Comparison of ENCODE assay signal across 13 cellular contexts in the genomic region with DNA sequence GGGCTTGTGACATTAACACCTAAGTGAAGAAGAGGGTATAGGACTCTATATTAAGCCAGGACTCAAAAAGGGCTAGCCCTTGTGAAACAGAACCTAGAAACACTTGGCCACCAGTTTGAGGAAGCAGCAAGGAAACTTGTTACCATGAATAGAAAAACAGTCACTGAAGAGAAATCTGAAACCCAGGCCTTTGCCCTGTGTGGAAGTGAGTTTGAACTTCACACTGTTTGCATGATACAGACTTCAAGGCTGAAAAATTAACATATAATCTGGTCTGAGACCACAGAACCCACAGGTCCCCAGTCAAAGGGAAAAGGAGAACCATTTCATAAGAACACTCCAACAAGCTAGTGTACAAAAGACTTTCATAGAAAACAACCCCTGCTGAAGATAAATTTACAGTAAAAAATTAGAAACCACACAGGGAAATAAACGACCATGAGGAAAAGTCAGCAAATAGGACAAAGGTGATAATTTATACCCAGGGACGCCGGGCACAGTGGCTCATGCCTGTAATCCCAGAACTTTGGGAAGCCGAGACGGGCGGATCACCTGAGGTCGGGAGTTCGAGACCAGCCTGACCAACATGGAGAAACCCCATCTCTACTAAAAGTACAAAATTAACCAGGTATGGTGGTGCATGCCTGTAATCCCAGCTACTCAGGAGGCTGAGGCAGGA.
DNase-seq lines count a peak whose midpoint lies in the region; ATAC-seq and TF ChIP-seq lines count a peak whose summit lies in the region.
"Had no signal": no experiment of that assay in that cellular context is flagged by ENCODE, and none has a peak within 500 bp of the region (broad histone marks: within the 10 kb centered on the region; RNA-seq: fewer than 3 reads in every experiment).

No MANE protein-coding gene starts in this region.

- no peak overlapping the region for H2AFZ ChIP-seq in mammary epithelial cell (ENCODE audit: low read depth, low read length)
- H2AFZ ChIP-seq: neural progenitor cell had no signal

- intact Hi-C loops in mammary epithelial cell (cut with micrococcal nuclease): no loop called here
- intact Hi-C loops in transverse colon (cut with DNase I; ENCODE audit: low total_unique reads): no loop called here

- no peaks in the 10 kb centered on the region for H3K36me3 ChIP-seq in mammary epithelial cell (ENCODE audit: insufficient read depth, low read length)
- H3K36me3 ChIP-seq in transverse colon: no peaks in the 10 kb centered on the region
- H3K36me3 ChIP-seq: neural progenitor cell had no signal

- H3K4me1 ChIP-seq in mammary epithelial cell (ENCODE audit: insufficient read depth, low read length): no peaks in the 10 kb centered on the region
- H3K4me1 ChIP-seq in transverse colon: no peaks in the 10 kb centered on the region
- H3K4me1 ChIP-seq: neural progenitor cell had no signal

- TF ChIP-seq EP300 in transverse colon (IDR thresholded peaks at IDR 0.05; ENCODE audit: low read depth): no peak

- in situ Hi-C loops in mammary epithelial cell (cut with MboI; ENCODE audit: low sequenced_read_pairs in 2 of 2) (no loop called here), transverse colon (cut with MboI; ENCODE audit: low pct_ligation_motif_present in 1 of 4, low pct_unique_long_range_greater_than_20kb in 1 of 4, low sequenced_read_pairs in 3 of 4) (no loop called here)

- ATAC-seq in GM19455 (IDR thresholded peaks at IDR 0.05; ENCODE audit: unreplicated experiment) (peak; percentile 63), HG02981 (IDR thresholded peaks at IDR 0.05; ENCODE audit: unreplicated experiment) (peak; percentile 82), T-helper 17 cell (no peak)
- peak; percentile 68 for ATAC-seq in stimulated activated memory B cell treated with anti-CD40 and anti-IgM and Interleukin-4, amounts not matched to agents 10 μg/mL and 1 μg/mL and 100 μg/mL, for 72 hours

- H3K27ac ChIP-seq in mammary epithelial cell (ENCODE audit: insufficient read depth, low read depth, low read length) (no peak overlapping the region), transverse colon (no peak overlapping the region)
- H3K27ac ChIP-seq: neural progenitor cell had no signal

- no peak overlapping the region for H3K4me3 Mint-ChIP-seq in stimulated activated memory B cell treated with anti-CD40 and anti-IgM and Interleukin-4, amounts not matched to agents 10 μg/mL and 1 μg/mL and 100 μg/mL, for 72 hours
- no peak overlapping the region for H3K4me3 Mint-ChIP-seq in T-helper 17 cell
- H3K4me3 Mint-ChIP-seq: neural progenitor cell; T-helper 1 cell treated with Interleukin-12 subunit alpha and Interleukin-12 subunit beta and Interleukin-4 antibody, amounts not matched to agents 30 μg/mL and 1 μg/mL, for 36 hours had no signal

- WGBS in mammary epithelial cell (ENCODE audit: low coverage, missing lambda C conversion rate): 29% methylated on average over 1 of the region's 8 CpGs
- WGBS in transverse colon (ENCODE audit: low coverage in 1 of 2), 2 donors: 89 to 93% methylated on average over 6 to 8 of the region's 8 CpGs

- no peak for TF ChIP-seq CTCF in mammary epithelial cell (conservative IDR thresholded peaks at IDR 0.05 in 1 of 2, IDR thresholded peaks at IDR 0.05 in 1 of 2; ENCODE audit: extremely low read depth in 1 of 2, insufficient read depth in 1 of 2, low read depth in 1 of 2, low read length in 2 of 2)
- TF ChIP-seq CTCF in transverse colon (IDR thresholded peaks at IDR 0.05): no peak

- no peak overlapping the region for H3K4me3 ChIP-seq in mammary epithelial cell (replicated peaks in 1 of 3; ENCODE audit: insufficient read depth in 1 of 3, low read depth in 2 of 3, low read length in 3 of 3)
- no peak overlapping the region for H3K4me3 ChIP-seq in transverse colon
- H3K4me3 ChIP-seq: neural progenitor cell had no signal

- no peak for TF ChIP-seq POLR2A in transverse colon (IDR thresholded peaks at IDR 0.05)

- no peaks in the 10 kb centered on the region for H3K36me3 Mint-ChIP-seq in stimulated activated memory B cell treated with anti-CD40 and anti-IgM and Interleukin-4, amounts not matched to agents 10 μg/mL and 1 μg/mL and 100 μg/mL, for 72 hours
- no peaks in the 10 kb centered on the region for H3K36me3 Mint-ChIP-seq in T-helper 17 cell (ENCODE audit: low read depth)
- H3K36me3 Mint-ChIP-seq: neural progenitor cell had no signal

- H3K9ac ChIP-seq in mammary epithelial cell (ENCODE audit: insufficient read depth, low read length): no peak overlapping the region
- H3K9ac ChIP-seq: neural progenitor cell had no signal

- CTCF ChIA-PET in mammary epithelial cell (lab: Charles Lee; ENCODE audit: low non-redundant PET): no interaction called here

- H3K4me1 Mint-ChIP-seq in stimulated activated memory B cell treated with anti-CD40 and anti-IgM and Interleukin-4, amounts not matched to agents 10 μg/mL and 1 μg/mL and 100 μg/mL, for 72 hours: no peaks in the 10 kb centered on the region
- no peaks in the 10 kb centered on the region for H3K4me1 Mint-ChIP-seq in T-helper 17 cell
- H3K4me1 Mint-ChIP-seq: neural progenitor cell had no signal

- H3K9me3 Mint-ChIP-seq in stimulated activated memory B cell treated with anti-CD40 and anti-IgM and Interleukin-4, amounts not matched to agents 10 μg/mL and 1 μg/mL and 100 μg/mL, for 72 hours: no peaks in the 10 kb centered on the region
- H3K9me3 Mint-ChIP-seq: neural progenitor cell; T-helper 1 cell treated with Interleukin-12 subunit alpha and Interleukin-12 subunit beta and Interleukin-4 antibody, amounts not matched to agents 30 μg/mL and 1 μg/mL, for 36 hours had no signal

- H3K79me2 ChIP-seq in mammary epithelial cell (ENCODE audit: insufficient read depth, low read length): no peaks in the 10 kb centered on the region

- dilution Hi-C loops in mammary epithelial cell (cut with HindIII; ENCODE audit: low sequenced_read_pairs): no loop called here

- H3K27me3 ChIP-seq in mammary epithelial cell (ENCODE audit: insufficient read depth, low read length): no peaks in the 10 kb centered on the region
- H3K27me3 ChIP-seq in transverse colon: no peaks in the 10 kb centered on the region
- H3K27me3 ChIP-seq: neural progenitor cell had no signal

- DNase-seq in NAMALWA (ENCODE audit: low spot score) (peak; percentile 3), T-helper 17 cell (no peak), mammary epithelial cell (no peak), transverse colon (no peak), NCI-H774 (lab: John Stamatoyannopoulos, UW) (no peak)
- DNase-seq: foreskin melanocyte, kidney glomerular epithelial cell, NCI-H1048 had no signal

- H4K20me1 ChIP-seq in mammary epithelial cell (ENCODE audit: insufficient read depth, low read length): no peaks in the 10 kb centered on the region

- no peaks in the 10 kb centered on the region for H3K9me3 ChIP-seq in T-helper 17 cell (ENCODE audit: control insufficient read depth, low read length, poor library complexity, severe bottlenecking)
- no peaks in the 10 kb centered on the region for H3K9me3 ChIP-seq in mammary epithelial cell (replicated peaks; ENCODE audit: insufficient read depth, low read length)
- H3K9me3 ChIP-seq in transverse colon: no peaks in the 10 kb centered on the region

- BruUV-seq in mammary epithelial cell (replicated peaks; lab: Mats Ljungman, UMichigan): no TSS peak

- no peak overlapping the region for H3K4me2 ChIP-seq in mammary epithelial cell (ENCODE audit: insufficient read depth, low read depth, low read length)
- H3K4me2 ChIP-seq: neural progenitor cell had no signal

- no peak overlapping the region for H3K27ac Mint-ChIP-seq in stimulated activated memory B cell treated with anti-CD40 and anti-IgM and Interleukin-4, amounts not matched to agents 10 μg/mL and 1 μg/mL and 100 μg/mL, for 72 hours
- H3K27ac Mint-ChIP-seq in T-helper 17 cell: no peak overlapping the region
- H3K27ac Mint-ChIP-seq: neural progenitor cell; T-helper 1 cell treated with Interleukin-12 subunit alpha and Interleukin-12 subunit beta and Interleukin-4 antibody, amounts not matched to agents 30 μg/mL and 1 μg/mL, for 36 hours had no signal

- no peaks in the 10 kb centered on the region for H3K27me3 Mint-ChIP-seq in stimulated activated memory B cell treated with anti-CD40 and anti-IgM and Interleukin-4, amounts not matched to agents 10 μg/mL and 1 μg/mL and 100 μg/mL, for 72 hours
- H3K27me3 Mint-ChIP-seq in T-helper 17 cell: peaks cover 19% of the 10 kb centered on the region
